Comparison of ENCODE assay signal across 13 cellular contexts in the genomic region with DNA sequence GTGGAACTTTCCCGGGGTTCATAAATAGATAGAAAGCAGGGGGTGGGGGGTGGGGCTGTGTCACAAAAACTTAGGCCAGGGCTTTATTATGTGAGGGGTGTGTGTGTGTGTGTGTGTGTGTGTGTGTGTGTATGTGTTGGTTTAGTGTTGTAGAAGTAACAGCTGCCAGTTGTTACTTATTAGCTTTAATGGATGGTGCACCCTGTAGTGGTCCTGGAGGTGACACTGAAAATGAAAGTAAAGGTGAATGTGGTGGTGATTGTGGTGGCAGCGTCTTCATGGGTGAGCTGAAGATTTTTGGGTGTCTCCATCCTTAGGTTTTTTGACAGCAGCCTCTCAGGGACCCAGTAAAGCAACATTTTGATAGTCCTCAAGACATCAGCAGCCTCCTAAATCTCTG.
DNase-seq lines count a peak whose midpoint lies in the region; ATAC-seq, FAIRE-seq and TF ChIP-seq lines count a peak whose summit lies in the region.
"Had no signal": no experiment of that assay in that cellular context is flagged by ENCODE, and none has a peak within 500 bp of the region (broad histone marks: within the 10 kb centered on the region; RNA-seq: fewer than 3 reads in every experiment).

No MANE protein-coding gene starts in this region.

- H3K27me3 ChIP-seq in hepatocyte (no peaks in the 10 kb centered on the region), GM23248 (replicated peaks; ENCODE audit: insufficient read depth) (no peaks in the 10 kb centered on the region)
- H3K27me3 ChIP-seq: BE2C, right atrium auricular region had no signal

- H3K36me3 ChIP-seq in hepatocyte (replicated peaks; ENCODE audit: insufficient read depth, low read depth) (no peaks in the 10 kb centered on the region), GM23248 (ENCODE audit: low read depth) (no peaks in the 10 kb centered on the region)
- H3K36me3 ChIP-seq: BE2C, right atrium auricular region had no signal

- H3K9me2 ChIP-seq in hepatocyte (replicated peaks; ENCODE audit: insufficient read depth) (no peaks in the 10 kb centered on the region), GM23248 (ENCODE audit: insufficient read depth) (no peaks in the 10 kb centered on the region)

- no peaks in the 10 kb centered on the region for H3K27me3 Mint-ChIP-seq in progenitor cell of endocrine pancreas
- H3K27me3 Mint-ChIP-seq: dendritic cell treated with granulocyte-macrophage colony-stimulating factor and Interleukin-4, amounts not matched to agents 40 ng/mL and 50 ng/mL, for 4 days had no signal

- H4K20me1 ChIP-seq in hepatocyte (ENCODE audit: insufficient read depth, poor library complexity, severe bottlenecking) (no peaks in the 10 kb centered on the region), GM23248 (ENCODE audit: insufficient read depth) (no peaks in the 10 kb centered on the region)

- DNase-seq in GM12892 (ENCODE audit: insufficient read length) (no peak), SHP77 treated with DMSO at 0.1 percent for 48 hours (lab: John Stamatoyannopoulos, UW) (no peak), progenitor cell of endocrine pancreas (ENCODE audit: low spot score, unreplicated experiment) (no peak), hepatocyte (ENCODE audit: low spot score) (no peak), GM23248 (no peak)
- DNase-seq: activated naive CD4-positive, alpha-beta T cell treated with anti-CD3 and anti-CD28 coated beads for 36 hours; BE2C; mammary epithelial cell had no signal

- no peak for TF ChIP-seq POLR2A in GM12892 (IDR thresholded peaks at IDR 0.05; ENCODE audit: low read depth, low read length)

- H3K4me2 ChIP-seq in hepatocyte = no peak overlapping the region
- H3K4me2 ChIP-seq in GM23248 (ENCODE audit: unreplicated experiment) = no peak overlapping the region

- no peak overlapping the region for H3K4me3 Mint-ChIP-seq in progenitor cell of endocrine pancreas (ENCODE audit: low read depth)
- H3K4me3 Mint-ChIP-seq: activated naive CD4-positive, alpha-beta T cell treated with anti-CD3 and anti-CD28 coated beads for 36 hours; dendritic cell treated with granulocyte-macrophage colony-stimulating factor and Interleukin-4, amounts not matched to agents 40 ng/mL and 50 ng/mL, for 4 days had no signal

- TF ChIP-seq CTCF in progenitor cell of endocrine pancreas (IDR thresholded peaks at IDR 0.05; ENCODE audit: unreplicated experiment) (no peak), hepatocyte (IDR thresholded peaks at IDR 0.05; ENCODE audit: poor library complexity) (no peak)

- H3K4me1 ChIP-seq in hepatocyte (ENCODE audit: insufficient read depth) (no peaks in the 10 kb centered on the region), GM23248 (ENCODE audit: insufficient read depth) (no peaks in the 10 kb centered on the region)
- H3K4me1 ChIP-seq: BE2C, right atrium auricular region had no signal

- H3F3A ChIP-seq in GM23248 (ENCODE audit: insufficient read depth) = no peaks in the 10 kb centered on the region

- 77% methylated on average over 2 of the region's 2 CpGs for WGBS in hepatocyte (ENCODE audit: low lambda C conversion rate, missing lambda C conversion rate)
- WGBS in GM23248 (ENCODE audit: low coverage in 1 of 2, low lambda C conversion rate in 2 of 2, missing lambda C conversion rate in 2 of 2), 2 experiments = 50 to 56% methylated on average over 2 of the region's 2 CpGs

- no peak overlapping the region for H3K27ac Mint-ChIP-seq in progenitor cell of endocrine pancreas
- H3K27ac Mint-ChIP-seq: activated naive CD4-positive, alpha-beta T cell treated with anti-CD3 and anti-CD28 coated beads for 36 hours; dendritic cell treated with granulocyte-macrophage colony-stimulating factor and Interleukin-4, amounts not matched to agents 40 ng/mL and 50 ng/mL, for 4 days had no signal

- H3K4me3 ChIP-seq in hepatocyte (no peak overlapping the region), GM23248 (no peak overlapping the region)
- H3K4me3 ChIP-seq: right atrium auricular region had no signal

- ATAC-seq in GM19395 (IDR thresholded peaks at IDR 0.05; ENCODE audit: unreplicated experiment) (peak; percentile 97), HG02840 (IDR thresholded peaks at IDR 0.05; ENCODE audit: low FRiP score, unreplicated experiment) (peak; percentile 92), HG03565 (IDR thresholded peaks at IDR 0.05; ENCODE audit: unreplicated experiment) (peak; percentile 96)

- H3K79me2 ChIP-seq in hepatocyte (no peaks in the 10 kb centered on the region), GM23248 (ENCODE audit: insufficient read depth) (no peaks in the 10 kb centered on the region)

- H3K27ac ChIP-seq in hepatocyte = no peak overlapping the region
- no peak overlapping the region for H3K27ac ChIP-seq in GM23248
- H3K27ac ChIP-seq: right atrium auricular region had no signal

- H3K36me3 Mint-ChIP-seq in progenitor cell of endocrine pancreas (ENCODE audit: insufficient read depth) = no peaks in the 10 kb centered on the region

- H3K4me1 Mint-ChIP-seq in progenitor cell of endocrine pancreas (ENCODE audit: low read depth) = peaks cover 5% of the 10 kb centered on the region

- FAIRE-seq in GM12892 (lab: Jason Lieb, UNC) = peak; percentile 27

- no peaks in the 10 kb centered on the region for H3K9me3 ChIP-seq in hepatocyte (ENCODE audit: low read depth)
- no peaks in the 10 kb centered on the region for H3K9me3 ChIP-seq in GM23248 (ENCODE audit: low read depth)
- H3K9me3 ChIP-seq: BE2C, right atrium auricular region had no signal

- no peaks in the 10 kb centered on the region for H3K9me3 Mint-ChIP-seq in progenitor cell of endocrine pancreas (ENCODE audit: low read depth)
- H3K9me3 Mint-ChIP-seq: activated naive CD4-positive, alpha-beta T cell treated with anti-CD3 and anti-CD28 coated beads for 36 hours; dendritic cell treated with granulocyte-macrophage colony-stimulating factor and Interleukin-4, amounts not matched to agents 40 ng/mL and 50 ng/mL, for 4 days had no signal

- H2AFZ ChIP-seq in hepatocyte = no peak overlapping the region
- no peak overlapping the region for H2AFZ ChIP-seq in GM23248

- no peak overlapping the region for H3K9ac ChIP-seq in GM23248

- in situ Hi-C loops in GM23248 (cut with MboI) = no loop called here
